ENCODE assay signal across 21 cellular contexts in genomic region chr2:126971162-126971480, GRCh38.
A peak's percentile ranks its signal among the peaks of the same experiment; 100 is the strongest.
DNase-seq lines count a peak whose midpoint lies in the region; ATAC-seq, FAIRE-seq and TF ChIP-seq lines count a peak whose summit lies in the region.
"Had no signal": no experiment of that assay in that cellular context is flagged by ENCODE, and none has a peak within 500 bp of the region (broad histone marks: within the 10 kb centered on the region; RNA-seq: fewer than 3 reads in every experiment).

No MANE protein-coding gene starts in this region.

- H3K4me2 ChIP-seq in mammary epithelial cell (ENCODE audit: insufficient read depth, low read depth, low read length), result no peak overlapping the region
- H3K4me2 ChIP-seq in H1 (ENCODE audit: insufficient read depth in 1 of 2, low read depth in 2 of 2, low read length in 2 of 2), result no peak overlapping the region
- H3K4me2 ChIP-seq in neuronal stem cell (ENCODE audit: insufficient read depth, low read length, poor library complexity, severe bottlenecking), result no peak overlapping the region

- DNase-seq in breast epithelium (ENCODE audit: low spot score in 2 of 2) (no peak), mammary epithelial cell (no peak), H1 (ENCODE audit: low read depth in 1 of 2, low spot score in 2 of 2) (peak in 1 of 2 experiments; percentile 51), neuronal stem cell (ENCODE audit: low spot score) (no peak), activated gamma-delta T cell (lab: John Stamatoyannopoulos, UW) (no peak)
- no peak for DNase-seq in stimulated activated effector memory CD8-positive, alpha-beta T cell treated with anti-CD3 and anti-CD28 coated beads, Interleukin-12 subunit alpha, Interleukin-12 subunit beta, amount 100 ng/mL, for 72 hours (ENCODE audit: low spot score in 2 of 2)
- DNase-seq: 8988T; activated CD4-positive, alpha-beta T cell treated with anti-CD3 and anti-CD28 coated beads for 1 hour; activated CD8-positive, alpha-beta memory T cell treated with anti-CD3 and anti-CD28 coated beads for 24 hours; cortex of kidney; kidney glomerular epithelial cell had no signal

- no peak overlapping the region for H3K27ac Mint-ChIP-seq in stimulated activated effector memory CD8-positive, alpha-beta T cell treated with anti-CD3 and anti-CD28 coated beads, Interleukin-12 subunit alpha, Interleukin-12 subunit beta, amount 100 ng/mL, for 72 hours
- H3K27ac Mint-ChIP-seq: activated naive CD8-positive, alpha-beta T cell treated with anti-CD3 and anti-CD28 coated beads for 36 hours; activated T-helper 1 cell treated with anti-CD3 and anti-CD28 coated beads, Interleukin-12 subunit alpha, Interleukin-12 subunit beta, Interleukin-2, Interleukin-4 antibody, amounts not matched to agents 30 ng/mL and 10 ng/mL and 1 ng/mL, durations not matched to agents 14 hours and 24 hours and 36 hours; stimulated activated memory B cell treated with anti-CD40 and anti-IgM and Interleukin-4, amounts not matched to agents 10 μg/mL and 1 μg/mL and 100 μg/mL, for 72 hours had no signal

- intact Hi-C loops in breast epithelium (cut with DNase I; ENCODE audit: low total_unique reads), result no loop called here
- intact Hi-C loops in mammary epithelial cell (cut with micrococcal nuclease), result loop anchor here (5.0 kb wide), 1 partner anchor 51 kb away; no protein-coding TSS in a partner anchor

- no peak for TF ChIP-seq EP300 in H1 (IDR thresholded peaks at IDR 0.05; ENCODE audit: borderline replicate concordance in 1 of 2, low read depth in 2 of 2, low read length in 2 of 2)

- 78% methylated on average over 9 of the region's 14 CpGs for WGBS in mammary epithelial cell (ENCODE audit: low coverage, missing lambda C conversion rate)
- 85% methylated on average over 14 of the region's 14 CpGs; no CpG with 5 or more reads in 1 of the 2 experiments for WGBS in H1 (ENCODE audit: extremely low coverage in 1 of 2, insufficient coverage in 1 of 2, insufficient read length in 1 of 2, insufficient replicate concordance in 2 of 2, low coverage in 1 of 2, low lambda C conversion rate in 2 of 2, missing lambda C conversion rate in 1 of 2), 2 experiments
- WGBS in neuronal stem cell (ENCODE audit: extremely low coverage in 2 of 2, insufficient read length in 2 of 2, insufficient replicate concordance in 1 of 2), 2 donors, result no CpG with 5 or more reads among the region's 14 CpGs

- H3K4me3 Mint-ChIP-seq in stimulated activated effector memory CD8-positive, alpha-beta T cell treated with anti-CD3 and anti-CD28 coated beads, Interleukin-12 subunit alpha, Interleukin-12 subunit beta, amount 100 ng/mL, for 72 hours, result no peak overlapping the region

- H3K36me3 ChIP-seq in breast epithelium (no peaks in the 10 kb centered on the region), mammary epithelial cell (ENCODE audit: insufficient read depth, low read length) (no peaks in the 10 kb centered on the region), H1 (ENCODE audit: control insufficient read depth in 2 of 4, insufficient read depth in 4 of 4, low read length in 3 of 4) (no peaks in the 10 kb centered on the region), neuronal stem cell (replicated peaks in 1 of 2; ENCODE audit: control insufficient read depth in 2 of 2, insufficient read depth in 2 of 2, low read length in 2 of 2) (no peaks in the 10 kb centered on the region)
- H3K36me3 ChIP-seq: brain microvascular endothelial cell, gastroesophageal sphincter, MG63, tibial nerve had no signal

- no peak overlapping the region for H2BK15ac ChIP-seq in H1 (ENCODE audit: low read length)
- H2BK15ac ChIP-seq in neuronal stem cell (ENCODE audit: low read length), result no peak overlapping the region

- in situ Hi-C loops in mammary epithelial cell (cut with MboI; ENCODE audit: low sequenced_read_pairs in 2 of 2), result no loop called here

- CTCF ChIA-PET in mammary epithelial cell (lab: Charles Lee; ENCODE audit: low non-redundant PET) (no interaction called here), H1 (lab: Charles Lee; ENCODE audit: partially characterized antibody) (interaction anchor here (0.7 to 3.6 kb wide), 38 partner anchors 12 to 540 kb away, joined by 3 to 21 read pairs (median 4); no protein-coding TSS in a partner anchor)

- H3K4ac ChIP-seq in H1 (replicated peaks; ENCODE audit: insufficient read length, low read depth, low read length) (peak overlapping the region; percentile 27), neuronal stem cell (ENCODE audit: low read length) (no peak overlapping the region)

- H3K23ac ChIP-seq in H1 (ENCODE audit: insufficient read length) (no peak overlapping the region), neuronal stem cell (ENCODE audit: low read depth, low read length, poor library complexity) (no peak overlapping the region)

- no peaks in the 10 kb centered on the region for H3K23me2 ChIP-seq in H1 (ENCODE audit: low read depth, low read length)

- H3K4me3 ChIP-seq in breast epithelium (peak overlapping the region in 2 of 3 donors; percentile 54 to 69), mammary epithelial cell (replicated peaks in 1 of 3; ENCODE audit: insufficient read depth in 1 of 3, low read depth in 2 of 3, low read length in 3 of 3) (no peak overlapping the region), H1 (ENCODE audit: extremely low read depth in 1 of 4, insufficient read depth in 2 of 4, low read depth in 3 of 4, low read length in 4 of 4) (no peak overlapping the region), neuronal stem cell (ENCODE audit: low read length in 2 of 2) (no peak overlapping the region)

- ATAC-seq in GM21515 (IDR thresholded peaks at IDR 0.05; ENCODE audit: unreplicated experiment), result no peak
- ATAC-seq in stimulated activated effector memory CD8-positive, alpha-beta T cell treated with anti-CD3 and anti-CD28 coated beads, Interleukin-12 subunit alpha, Interleukin-12 subunit beta, amount 100 ng/mL, for 72 hours, result no peak
- ATAC-seq in GM21576 (IDR thresholded peaks at IDR 0.05; ENCODE audit: unreplicated experiment), result no peak

- H3K4me1 Mint-ChIP-seq in stimulated activated effector memory CD8-positive, alpha-beta T cell treated with anti-CD3 and anti-CD28 coated beads, Interleukin-12 subunit alpha, Interleukin-12 subunit beta, amount 100 ng/mL, for 72 hours, result no peaks in the 10 kb centered on the region
- H3K4me1 Mint-ChIP-seq: activated naive CD8-positive, alpha-beta T cell treated with anti-CD3 and anti-CD28 coated beads for 36 hours; stimulated activated memory B cell treated with anti-CD40 and anti-IgM and Interleukin-4, amounts not matched to agents 10 μg/mL and 1 μg/mL and 100 μg/mL, for 72 hours had no signal

- H3K9me3 Mint-ChIP-seq in stimulated activated effector memory CD8-positive, alpha-beta T cell treated with anti-CD3 and anti-CD28 coated beads, Interleukin-12 subunit alpha, Interleukin-12 subunit beta, amount 100 ng/mL, for 72 hours, result no peaks in the 10 kb centered on the region
- H3K9me3 Mint-ChIP-seq: activated naive CD8-positive, alpha-beta T cell treated with anti-CD3 and anti-CD28 coated beads for 36 hours; activated T-helper 1 cell treated with anti-CD3 and anti-CD28 coated beads, Interleukin-12 subunit alpha, Interleukin-12 subunit beta, Interleukin-2, Interleukin-4 antibody, amounts not matched to agents 30 ng/mL and 10 ng/mL and 1 ng/mL, durations not matched to agents 14 hours and 24 hours and 36 hours; stimulated activated memory B cell treated with anti-CD40 and anti-IgM and Interleukin-4, amounts not matched to agents 10 μg/mL and 1 μg/mL and 100 μg/mL, for 72 hours had no signal

- H2AFZ ChIP-seq in mammary epithelial cell (ENCODE audit: low read depth, low read length) (no peak overlapping the region), H1 (ENCODE audit: low read length) (no peak overlapping the region), neuronal stem cell (ENCODE audit: low read length) (no peak overlapping the region)

- H2BK120ac ChIP-seq in H1 (replicated peaks; ENCODE audit: low read depth, low read length), result no peak overlapping the region
- no peak overlapping the region for H2BK120ac ChIP-seq in neuronal stem cell (ENCODE audit: low read depth, low read length)

- H3K18ac ChIP-seq in H1 (ENCODE audit: extremely low read depth, low read length) (no peak overlapping the region; the same call in none of the 2 replicates), neuronal stem cell (ENCODE audit: low read length) (no peak overlapping the region)

- H2BK12ac ChIP-seq in H1 (ENCODE audit: low read depth, low read length) (0 out of 2 replicates have a peak overlapping the region, but pooled peaks have one; percentile 27), neuronal stem cell (ENCODE audit: low read length) (peak overlapping the region; percentile 53)

- H3K9me3 ChIP-seq in breast epithelium (no peaks in the 10 kb centered on the region), mammary epithelial cell (replicated peaks; ENCODE audit: insufficient read depth, low read length) (no peaks in the 10 kb centered on the region), H1 (ENCODE audit: insufficient read depth in 2 of 2, low read depth in 1 of 2, low read length in 1 of 2) (no peaks in the 10 kb centered on the region), neuronal stem cell (replicated peaks in 1 of 2; ENCODE audit: control insufficient read depth in 2 of 2, insufficient read depth in 1 of 2, low read depth in 1 of 2, low read length in 2 of 2) (no peaks in the 10 kb centered on the region)
- H3K9me3 ChIP-seq: gastroesophageal sphincter, MG63, tibial nerve had no signal

- no peak overlapping the region for H2BK20ac ChIP-seq in H1 (ENCODE audit: low read length)

- H3K9ac ChIP-seq in mammary epithelial cell (ENCODE audit: insufficient read depth, low read length), result no peak overlapping the region
- H3K9ac ChIP-seq in H1 (replicated peaks in 1 of 4; ENCODE audit: extremely low read depth in 1 of 4, low read depth in 3 of 4, low read length in 3 of 4), result no peak overlapping the region
- no peak overlapping the region for H3K9ac ChIP-seq in neuronal stem cell (ENCODE audit: low read depth, low read length, poor library complexity)

- no peaks in the 10 kb centered on the region for H3K79me2 ChIP-seq in mammary epithelial cell (ENCODE audit: insufficient read depth, low read length)
- H3K79me2 ChIP-seq in H1 (ENCODE audit: control insufficient read depth in 1 of 2, insufficient read depth in 2 of 2, low read length in 2 of 2), result no peaks in the 10 kb centered on the region

- H3K27ac ChIP-seq in breast epithelium (no peak overlapping the region), mammary epithelial cell (ENCODE audit: insufficient read depth, low read depth, low read length) (no peak overlapping the region), H1 (ENCODE audit: low read depth, low read length) (no peak overlapping the region), neuronal stem cell (replicated peaks; ENCODE audit: low read length) (no peak overlapping the region)
- H3K27ac ChIP-seq: brain microvascular endothelial cell had no signal

- TF ChIP-seq CTCF in breast epithelium (IDR thresholded peaks at IDR 0.05) (no peak), mammary epithelial cell (conservative IDR thresholded peaks at IDR 0.05 in 1 of 2, IDR thresholded peaks at IDR 0.05 in 1 of 2; ENCODE audit: extremely low read depth in 1 of 2, insufficient read depth in 1 of 2, low read depth in 1 of 2, low read length in 2 of 2) (no peak), H1 (IDR thresholded peaks at IDR 0.05; ENCODE audit: control extremely low read depth in 1 of 3, insufficient read depth in 1 of 3, low read depth in 1 of 3, low read length in 3 of 3) (no peak)

- H4K5ac ChIP-seq in H1 (ENCODE audit: insufficient read length, low read depth, low read length), result no peak overlapping the region

- H2AK5ac ChIP-seq in H1 (ENCODE audit: low read depth, low read length) (no peak overlapping the region), neuronal stem cell (ENCODE audit: low read depth, low read length) (no peak overlapping the region)

- no peak overlapping the region for H2BK5ac ChIP-seq in H1 (ENCODE audit: low read depth, low read length)
- no peak overlapping the region for H2BK5ac ChIP-seq in neuronal stem cell (ENCODE audit: low read length)

- no peaks in the 10 kb centered on the region for H3K36me3 Mint-ChIP-seq in stimulated activated effector memory CD8-positive, alpha-beta T cell treated with anti-CD3 and anti-CD28 coated beads, Interleukin-12 subunit alpha, Interleukin-12 subunit beta, amount 100 ng/mL, for 72 hours
- H3K36me3 Mint-ChIP-seq: activated naive CD8-positive, alpha-beta T cell treated with anti-CD3 and anti-CD28 coated beads for 36 hours; stimulated activated memory B cell treated with anti-CD40 and anti-IgM and Interleukin-4, amounts not matched to agents 10 μg/mL and 1 μg/mL and 100 μg/mL, for 72 hours had no signal

- H4K8ac ChIP-seq in H1 (ENCODE audit: extremely low read depth, insufficient read depth, low read length) (0 out of 2 replicates have a peak overlapping the region, but pooled peaks have one; percentile 29), neuronal stem cell (ENCODE audit: low read depth, low read length) (no peak overlapping the region)

- H4K91ac ChIP-seq in H1 (replicated peaks; ENCODE audit: insufficient read length, low read length) (no peak overlapping the region), neuronal stem cell (ENCODE audit: low read depth, low read length, poor library complexity) (no peak overlapping the region)

- dilution Hi-C loops in mammary epithelial cell (cut with HindIII; ENCODE audit: low sequenced_read_pairs), result no loop called here

- POLR2A ChIA-PET in H1 (lab: Charles Lee; ENCODE audit: partially characterized antibody), result interaction anchor here (0.9 to 1.3 kb wide), 2 partner anchors 15 to 314 kb away, joined by 3 read pairs; no protein-coding TSS in a partner anchor

- TF ChIP-seq POLR2A in breast epithelium (IDR thresholded peaks at IDR 0.05) (no peak), H1 (IDR thresholded peaks at IDR 0.05; ENCODE audit: control extremely low read depth in 1 of 2, low read depth in 2 of 2, low read length in 2 of 2) (no peak)

- H3K4me1 ChIP-seq in breast epithelium (no peaks in the 10 kb centered on the region), mammary epithelial cell (ENCODE audit: insufficient read depth, low read length) (peaks cover 4% of the 10 kb centered on the region), H1 (replicated peaks in 1 of 4; ENCODE audit: control insufficient read depth in 3 of 4, insufficient read depth in 4 of 4, low read length in 3 of 4) (peaks cover 0 to 13% (median 5%) of the 10 kb centered on the region in 4 experiments; a peak in 3 of 7 replicates), neuronal stem cell (ENCODE audit: control insufficient read depth in 2 of 2, insufficient read depth in 1 of 2, low read depth in 1 of 2, low read length in 2 of 2) (peaks cover 0 to 7% of the 10 kb centered on the region in 2 donors)

- H3K56ac ChIP-seq in H1 (replicated peaks; ENCODE audit: insufficient read length, low read depth, low read length), result no peak overlapping the region

- H4K20me1 ChIP-seq in mammary epithelial cell (ENCODE audit: insufficient read depth, low read length) (no peaks in the 10 kb centered on the region), H1 (replicated peaks in 1 of 2; ENCODE audit: control insufficient read depth in 1 of 2, insufficient read depth in 2 of 2, low read length in 2 of 2) (no peaks in the 10 kb centered on the region)

- no TSS peak for BruUV-seq in mammary epithelial cell (replicated peaks; lab: Mats Ljungman, UMichigan)

- FAIRE-seq in H1 (lab: Jason Lieb, UNC), result no peak
- FAIRE-seq: endothelial cell of umbilical vein had no signal

- no peak overlapping the region for H3K14ac ChIP-seq in H1 (ENCODE audit: insufficient read length)
- no peak overlapping the region for H3K14ac ChIP-seq in neuronal stem cell (ENCODE audit: low read length)

- H3K79me1 ChIP-seq in H1 (ENCODE audit: low read depth, low read length) (no peaks in the 10 kb centered on the region), neuronal stem cell (ENCODE audit: low read depth, low read length) (no peaks in the 10 kb centered on the region)

- TF ChIP-seq RAD21 in H1 (IDR thresholded peaks at IDR 0.05 in 1 of 2, conservative IDR thresholded peaks at IDR 0.05 in 1 of 2; ENCODE audit: low read depth in 2 of 2, low read length in 2 of 2), result no peak

- H3K27me3 ChIP-seq in breast epithelium (no peaks in the 10 kb centered on the region), mammary epithelial cell (ENCODE audit: insufficient read depth, low read length) (no peaks in the 10 kb centered on the region), H1 (replicated peaks in 1 of 4; ENCODE audit: control insufficient read depth in 3 of 4, extremely low read depth in 1 of 4, insufficient read depth in 3 of 4, low read length in 3 of 4) (peaks cover 0 to 9% (median 5%) of the 10 kb centered on the region in 4 experiments; a peak in 3 of 7 replicates), neuronal stem cell (ENCODE audit: control insufficient read depth in 3 of 3, insufficient read depth in 3 of 3, low read depth in 1 of 3, low read length in 3 of 3) (peaks cover 0 to 23% (median 0%) of the 10 kb centered on the region in 3 experiments)
- H3K27me3 ChIP-seq: MG63, tibial nerve had no signal

Comparison
In these comparisons a context has a peak if more than half of its experiments do, and no peak if none do; other contexts are left out.
1. H3K4me3 ChIP-seq: peak in breast epithelium (2 of 3); none in mammary epithelial cell (0 of 3), H1 (0 of 4) and neuronal stem cell (0 of 2).